Comparison of ENCODE assay signal across 21 cellular contexts in genomic region chr2:234403751-234404150, GRCh38.
A peak's percentile ranks its signal among the peaks of the same experiment; 100 is the strongest.
DNase-seq lines count a peak whose midpoint lies in the region; ATAC-seq and TF ChIP-seq lines count a peak whose summit lies in the region.
"Had no signal": no experiment of that assay in that cellular context is flagged by ENCODE, and none has a peak within 500 bp of the region (broad histone marks: within the 10 kb centered on the region; RNA-seq: fewer than 3 reads in every experiment).

No MANE protein-coding gene starts in this region.

- no peak overlapping the region for H3K23ac ChIP-seq in neuronal stem cell (ENCODE audit: low read depth, low read length, poor library complexity)

- H3K36me3 Mint-ChIP-seq in activated CD4-positive, alpha-beta T cell treated with anti-CD3 and anti-CD28 coated beads, Interleukin-2, amount 10 ng/mL, durations not matched to agents 24 days and 14 days (ENCODE audit: low read depth): peaks cover 2% of the 10 kb centered on the region
- H3K36me3 Mint-ChIP-seq: CD8-positive, alpha-beta T cell had no signal

- H3K36me3 ChIP-seq in DND-41 (ENCODE audit: insufficient read depth, low read length) (no peaks in the 10 kb centered on the region), Panc1 (ENCODE audit: control insufficient read depth, insufficient read depth, low read length) (no peaks in the 10 kb centered on the region), neuronal stem cell (replicated peaks in 1 of 2; ENCODE audit: control insufficient read depth in 2 of 2, insufficient read depth in 2 of 2, low read length in 2 of 2) (no peaks in the 10 kb centered on the region)
- H3K36me3 ChIP-seq: BLaER1 had no signal

- H3K27ac Mint-ChIP-seq in activated CD4-positive, alpha-beta T cell treated with anti-CD3 and anti-CD28 coated beads, Interleukin-2, amount 10 ng/mL, durations not matched to agents 24 days and 14 days: peak overlapping the region; percentile 48
- H3K27ac Mint-ChIP-seq: B cell; CD8-positive, alpha-beta T cell; GM23338; H9; HFFc6 had no signal

- peaks cover 45% of the 10 kb centered on the region for H3K4me1 Mint-ChIP-seq in activated CD4-positive, alpha-beta T cell treated with anti-CD3 and anti-CD28 coated beads, Interleukin-2, amount 10 ng/mL, durations not matched to agents 24 days and 14 days
- H3K4me1 Mint-ChIP-seq: GM23338 had no signal

- H2BK5ac ChIP-seq in neuronal stem cell (ENCODE audit: low read length): no peak overlapping the region

- H2AK5ac ChIP-seq in neuronal stem cell (ENCODE audit: low read depth, low read length): peak overlapping the region; percentile 83

- no peaks in the 10 kb centered on the region for H3K27me3 ChIP-seq in DND-41 (ENCODE audit: insufficient read depth, low read length, poor library complexity)
- H3K27me3 ChIP-seq in Panc1 (ENCODE audit: control insufficient read depth, insufficient read depth, low read length): no peaks in the 10 kb centered on the region
- H3K27me3 ChIP-seq in neuronal stem cell (ENCODE audit: control insufficient read depth in 3 of 3, insufficient read depth in 3 of 3, low read depth in 1 of 3, low read length in 3 of 3): no peaks in the 10 kb centered on the region
- H3K27me3 ChIP-seq: BLaER1 had no signal

- peaks cover 31% of the 10 kb centered on the region for H3K4me1 ChIP-seq in DND-41 (ENCODE audit: insufficient read depth, low read length)
- H3K4me1 ChIP-seq in Panc1 (ENCODE audit: control insufficient read depth, insufficient read depth, low read length): peaks cover 13% of the 10 kb centered on the region
- H3K4me1 ChIP-seq in neuronal stem cell (ENCODE audit: control insufficient read depth in 2 of 2, insufficient read depth in 1 of 2, low read depth in 1 of 2, low read length in 2 of 2): peaks cover 0 to 7% of the 10 kb centered on the region in 2 donors

- no peaks in the 10 kb centered on the region for H4K20me1 ChIP-seq in DND-41 (ENCODE audit: insufficient read depth, low read length)
- H4K20me1 ChIP-seq: BLaER1 had no signal

- ATAC-seq in DND-41 (ENCODE audit: insufficient read depth, low read depth) (no peak), Panc1 (no peak), HG03135 (IDR thresholded peaks at IDR 0.05; ENCODE audit: unreplicated experiment) (no peak)
- ATAC-seq: CD8-positive, alpha-beta T cell; GM12878; GM23338 had no signal

- DNase-seq in activated CD4-positive, alpha-beta T cell treated with anti-CD3 and anti-CD28 coated beads, Interleukin-2, amount 10 ng/mL, durations not matched to agents 24 days and 14 days: no peak
- no peak for DNase-seq in activated CD4-positive, alpha-beta T cell treated with anti-CD3 and anti-CD28 coated beads for 1 hour
- no peak for DNase-seq in DND-41
- no peak for DNase-seq in Panc1 (ENCODE audit: low read depth, low spot score)
- DNase-seq in neuronal stem cell (ENCODE audit: low spot score): no peak
- no peak for DNase-seq in head of caudate nucleus
- DNase-seq in NCI-H2029 (lab: John Stamatoyannopoulos, UW): no peak
- DNase-seq: Caco-2; CD4-positive, CD25-positive, alpha-beta regulatory T cell; CD8-positive, alpha-beta T cell; DMS153; GDM1; H9 had no signal

- no peak overlapping the region for H2AFZ ChIP-seq in DND-41 (ENCODE audit: low read depth, low read length)
- no peak overlapping the region for H2AFZ ChIP-seq in neuronal stem cell (ENCODE audit: low read length)
- H2AFZ ChIP-seq: GM23338 had no signal

- no peaks in the 10 kb centered on the region for H3K27me3 Mint-ChIP-seq in activated CD4-positive, alpha-beta T cell treated with anti-CD3 and anti-CD28 coated beads, Interleukin-2, amount 10 ng/mL, durations not matched to agents 24 days and 14 days
- H3K27me3 Mint-ChIP-seq: CD4-positive, CD25-positive, alpha-beta regulatory T cell had no signal

- H3K9me3 ChIP-seq in DND-41 (ENCODE audit: insufficient read depth, low read length, severe bottlenecking) (no peaks in the 10 kb centered on the region), Panc1 (ENCODE audit: control insufficient read depth, insufficient read depth, low read depth, low read length) (no peaks in the 10 kb centered on the region), neuronal stem cell (replicated peaks in 1 of 2; ENCODE audit: control insufficient read depth in 2 of 2, insufficient read depth in 1 of 2, low read depth in 1 of 2, low read length in 2 of 2) (no peaks in the 10 kb centered on the region)
- H3K9me3 ChIP-seq: Caco-2 had no signal

- POLR2A ChIA-PET in Panc1 (lab: Charles Lee): no interaction called here

- no peak overlapping the region for H3K9ac ChIP-seq in DND-41 (ENCODE audit: low read depth, low read length)
- no peak overlapping the region for H3K9ac ChIP-seq in neuronal stem cell (ENCODE audit: low read depth, low read length, poor library complexity)
- H3K9ac ChIP-seq: BLaER1 had no signal

- no peak overlapping the region for H3K4ac ChIP-seq in neuronal stem cell (ENCODE audit: low read length)

- H3K79me1 ChIP-seq in neuronal stem cell (ENCODE audit: low read depth, low read length): no peaks in the 10 kb centered on the region

- no peaks in the 10 kb centered on the region for H3K9me3 Mint-ChIP-seq in activated CD4-positive, alpha-beta T cell treated with anti-CD3 and anti-CD28 coated beads, Interleukin-2, amount 10 ng/mL, durations not matched to agents 24 days and 14 days
- H3K9me3 Mint-ChIP-seq: CD8-positive, alpha-beta T cell; GM23338; H9; HFFc6 had no signal

- H4K8ac ChIP-seq in neuronal stem cell (ENCODE audit: low read depth, low read length): no peak overlapping the region

- H2BK12ac ChIP-seq in neuronal stem cell (ENCODE audit: low read length): no peak overlapping the region

- H4K91ac ChIP-seq in neuronal stem cell (ENCODE audit: low read depth, low read length, poor library complexity): no peak overlapping the region

- peak overlapping the region; percentile 7; the same call in 1 of the 2 replicates for H3K27ac ChIP-seq in DND-41 (ENCODE audit: low read length)
- H3K27ac ChIP-seq in Panc1 (ENCODE audit: low read length): peak overlapping the region; percentile 25
- H3K27ac ChIP-seq in neuronal stem cell (replicated peaks; ENCODE audit: low read length): no peak overlapping the region
- H3K27ac ChIP-seq: 22Rv1, BLaER1, C4-2B had no signal

- H3K4me3 ChIP-seq in DND-41 (ENCODE audit: low read depth in 1 of 2, low read length in 2 of 2): no peak overlapping the region
- no peak overlapping the region for H3K4me3 ChIP-seq in Panc1 (ENCODE audit: low read depth in 2 of 2, low read length in 2 of 2)
- no peak overlapping the region for H3K4me3 ChIP-seq in neuronal stem cell (ENCODE audit: low read length in 2 of 2)
- H3K4me3 ChIP-seq: BLaER1, GM12878, GM23338 had no signal

- no peak for TF ChIP-seq CTCF in DND-41 (IDR thresholded peaks at IDR 0.05; ENCODE audit: borderline replicate concordance, extremely low read depth, low read length, poor library complexity, severe bottlenecking)
- TF ChIP-seq CTCF in Panc1 (IDR thresholded peaks at IDR 0.05): no peak

- no peak overlapping the region for H2BK15ac ChIP-seq in neuronal stem cell (ENCODE audit: low read length)

- H3K14ac ChIP-seq in neuronal stem cell (ENCODE audit: low read length): no peak overlapping the region

- H2BK120ac ChIP-seq in neuronal stem cell (ENCODE audit: low read depth, low read length): no peak overlapping the region

- intact Hi-C loops in activated CD4-positive, alpha-beta T cell treated with anti-CD3 and anti-CD28 coated beads, Interleukin-2, amount 10 ng/mL, durations not matched to agents 24 days and 14 days (cut with micrococcal nuclease): no loop called here
- intact Hi-C loops in Panc1 (cut with micrococcal nuclease; ENCODE audit: unreplicated experiment) (no loop called here), head of caudate nucleus (cut with DNase I) (no loop called here)

- H3K4me3 Mint-ChIP-seq in activated CD4-positive, alpha-beta T cell treated with anti-CD3 and anti-CD28 coated beads, Interleukin-2, amount 10 ng/mL, durations not matched to agents 24 days and 14 days: no peak overlapping the region
- H3K4me3 Mint-ChIP-seq: B cell; CD8-positive, alpha-beta T cell; GM23338; H9; HFFc6 had no signal

- no CpG with 5 or more reads among the region's 1 CpG for WGBS in neuronal stem cell (ENCODE audit: extremely low coverage in 2 of 2, insufficient read length in 2 of 2, insufficient replicate concordance in 1 of 2), 2 donors

- H3K4me2 ChIP-seq in DND-41 (ENCODE audit: insufficient read depth, low read length): no peak overlapping the region
- H3K4me2 ChIP-seq in neuronal stem cell (ENCODE audit: insufficient read depth, low read length, poor library complexity, severe bottlenecking): no peak overlapping the region
- H3K4me2 ChIP-seq: BLaER1, GM23338 had no signal

- BruUV-seq in Panc1 (replicated peaks; lab: Mats Ljungman, UMichigan): no TSS peak

- CTCF ChIA-PET in Panc1 (lab: Charles Lee): no interaction called here

- no peaks in the 10 kb centered on the region for H3K79me2 ChIP-seq in DND-41 (ENCODE audit: insufficient read depth, low read length)

- in situ Hi-C loops in Panc1 (cut with HindIII; ENCODE audit: low pct_unique_long_range_greater_than_20kb, low sequenced_read_pairs): no loop called here

- H3K18ac ChIP-seq in neuronal stem cell (ENCODE audit: low read length): no peak overlapping the region
